In the genomic region with DNA sequence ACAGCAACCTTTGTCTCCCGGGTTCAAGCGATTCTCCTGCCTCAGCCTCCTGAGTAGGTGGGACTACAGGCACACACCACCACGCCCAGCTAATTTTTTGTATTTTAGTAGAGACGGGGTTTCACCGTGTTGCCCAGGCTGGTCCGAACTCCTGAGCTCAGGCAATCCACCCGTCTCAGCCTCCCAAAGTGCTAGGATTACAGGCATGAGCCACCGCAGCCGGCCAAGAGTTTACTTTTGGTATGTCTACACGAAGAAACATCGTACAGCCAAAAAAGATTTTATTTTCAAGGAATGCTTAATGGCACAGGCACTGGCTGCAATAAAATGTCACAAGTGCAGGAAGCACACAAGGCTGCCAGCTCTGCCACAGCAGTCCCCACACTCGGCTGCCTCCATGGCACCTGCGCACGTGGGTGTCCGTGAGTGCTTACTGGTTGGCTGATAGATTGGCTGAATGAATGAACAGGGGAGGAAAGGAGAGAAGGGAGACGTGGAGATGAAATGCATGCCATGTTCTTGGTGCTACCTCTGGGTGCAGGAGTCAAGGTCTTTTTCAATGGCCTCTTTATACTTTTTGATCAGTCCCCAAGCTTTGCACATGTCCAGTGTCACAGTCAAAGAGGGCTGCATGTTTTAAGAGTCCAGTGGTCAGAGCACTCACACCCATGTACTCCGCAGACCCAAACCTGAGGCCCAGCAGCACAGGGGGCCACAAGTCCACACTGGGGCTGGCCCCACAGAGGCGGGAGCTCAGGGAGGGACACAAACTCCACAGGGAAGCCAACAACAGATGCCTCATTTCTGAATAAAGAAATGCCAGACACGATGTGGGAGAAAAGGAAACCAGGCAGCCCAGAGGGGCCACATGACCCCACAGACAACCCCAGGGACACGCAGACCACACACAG, we compare ENCODE assay signal across 17 cellular contexts.
DNase-seq lines count a peak whose midpoint lies in the region; ATAC-seq and TF ChIP-seq lines count a peak whose summit lies in the region.
"Had no signal": no experiment of that assay in that cellular context is flagged by ENCODE, and none has a peak within 500 bp of the region (broad histone marks: within the 10 kb centered on the region; RNA-seq: fewer than 3 reads in every experiment).

No MANE protein-coding gene starts in this region.

- H3K9me3 Mint-ChIP-seq in CD4-positive, alpha-beta memory T cell, result peaks cover 0 to 14% (median 3%) of the 10 kb centered on the region in 8 donors

- ATAC-seq in SK-N-SH treated with all-trans-retinoic acid at 6 μM for 48 hours (no peak), psoas muscle (no peak)

- peaks cover 25 to 49% (median 40%) of the 10 kb centered on the region in 4 donors for H3K4me1 Mint-ChIP-seq in CD4-positive, alpha-beta memory T cell

- no peak overlapping the region for H3K4me3 ChIP-seq in SK-N-SH (ENCODE audit: low read depth in 2 of 2, low read length in 1 of 2)
- H3K4me3 ChIP-seq in OCI-LY1 (ENCODE audit: low read depth, low read length, poor library complexity, severe bottlenecking), result no peak overlapping the region
- no peak overlapping the region for H3K4me3 ChIP-seq in psoas muscle
- H3K4me3 ChIP-seq in CD4-positive, alpha-beta memory T cell (ENCODE audit: low read length in 2 of 2), result no peak overlapping the region
- H3K4me3 ChIP-seq: PC-9 had no signal

- CTCF ChIA-PET in SK-N-SH (lab: Yijun Ruan, JAX), result no interaction called here
- CTCF ChIA-PET in CD4-positive, alpha-beta memory T cell (lab: Charles Lee; ENCODE audit: partially characterized antibody), result no interaction called here

- no peaks in the 10 kb centered on the region for H3K36me3 ChIP-seq in SK-N-SH (replicated peaks in 1 of 2; ENCODE audit: control insufficient read depth in 1 of 2, insufficient read depth in 2 of 2, low read length in 1 of 2)
- peaks cover 28% of the 10 kb centered on the region for H3K36me3 ChIP-seq in OCI-LY1 (ENCODE audit: insufficient read depth, low read length)
- no peaks in the 10 kb centered on the region for H3K36me3 ChIP-seq in psoas muscle (ENCODE audit: insufficient read depth in 1 of 2, low read depth in 1 of 2)
- no peaks in the 10 kb centered on the region for H3K36me3 ChIP-seq in CD4-positive, alpha-beta memory T cell (ENCODE audit: insufficient read depth, low read length)

- H3K27ac ChIP-seq in SK-N-SH (ENCODE audit: low read depth in 2 of 2, low read length in 1 of 2) (no peak overlapping the region), OCI-LY1 (ENCODE audit: low read depth, low read length, poor library complexity, severe bottlenecking) (peak overlapping the region; percentile 54), psoas muscle (no peak overlapping the region)
- H3K27ac ChIP-seq in CD4-positive, alpha-beta memory T cell (ENCODE audit: low read depth, low read length), result no peak overlapping the region
- H3K27ac ChIP-seq: 22Rv1, parathyroid adenoma, PC-9 had no signal

- H3K9me2 ChIP-seq in SK-N-SH (no peaks in the 10 kb centered on the region), OCI-LY1 (ENCODE audit: low read depth, low read length) (no peaks in the 10 kb centered on the region)

- peak; percentile 16 for DNase-seq in SK-N-SH
- DNase-seq in islet precursor cell, result peak; percentile 40
- DNase-seq in psoas muscle, result peak; percentile 7 to 29
- no peak for DNase-seq in hypothalamus (lab: John Stamatoyannopoulos, UW)
- DNase-seq in DMS53 treated with DMSO at 0.1 percent for 48 hours (lab: John Stamatoyannopoulos, UW; ENCODE audit: unreplicated experiment), result no peak
- no peak for DNase-seq in CD4-positive, alpha-beta memory T cell
- DNase-seq: DMS79; Kasumi-1; NCI-H748 treated with DMSO at 0.1 percent for 48 hours; PC-9; small intestine; stimulated activated CD8-positive, alpha-beta memory T cell treated with anti-CD3 and anti-CD28 coated beads, Interleukin-4, amount 100 ng/mL, for 48 hours had no signal

- H3K9me3 ChIP-seq in SK-N-SH, result no peaks in the 10 kb centered on the region
- peaks cover 5% of the 10 kb centered on the region; the same call in 1 of the 2 replicates for H3K9me3 ChIP-seq in OCI-LY1 (ENCODE audit: low read length)
- no peaks in the 10 kb centered on the region for H3K9me3 ChIP-seq in psoas muscle
- no peaks in the 10 kb centered on the region for H3K9me3 ChIP-seq in CD4-positive, alpha-beta memory T cell (ENCODE audit: control insufficient read depth in 1 of 2, low read length in 2 of 2)

- H2AFZ ChIP-seq in SK-N-SH (ENCODE audit: low read depth) (no peak overlapping the region), OCI-LY1 (ENCODE audit: low read length) (no peak overlapping the region)
- H2AFZ ChIP-seq: parathyroid adenoma, PC-9 had no signal

- TF ChIP-seq RAD21 in SK-N-SH (IDR thresholded peaks at IDR 0.05; ENCODE audit: low read length), result no peak

- H3F3A ChIP-seq in SK-N-SH (replicated peaks; ENCODE audit: insufficient read depth) (no peaks in the 10 kb centered on the region), OCI-LY1 (ENCODE audit: insufficient read depth, low read length) (no peaks in the 10 kb centered on the region)

- POLR2A ChIA-PET in SK-N-SH (lab: Yijun Ruan, JAX), result no interaction called here
- POLR2A ChIA-PET in CD4-positive, alpha-beta memory T cell (lab: Charles Lee; ENCODE audit: partially characterized antibody), result no interaction called here

- H3K27me3 Mint-ChIP-seq in CD4-positive, alpha-beta memory T cell, result no peaks in the 10 kb centered on the region

- no peaks in the 10 kb centered on the region for H4K20me1 ChIP-seq in SK-N-SH (ENCODE audit: insufficient read depth)
- H4K20me1 ChIP-seq in OCI-LY1 (ENCODE audit: insufficient read depth, low read length), result no peaks in the 10 kb centered on the region

- peaks cover under 1 to 7% of the 10 kb centered on the region in 2 donors for H3K36me3 Mint-ChIP-seq in CD4-positive, alpha-beta memory T cell

- TF ChIP-seq EP300 in SK-N-SH (IDR thresholded peaks at IDR 0.05; ENCODE audit: borderline replicate concordance in 1 of 2, low read depth in 1 of 2, low read length in 1 of 2), result no peak

- no peaks in the 10 kb centered on the region for H3K79me2 ChIP-seq in SK-N-SH (ENCODE audit: insufficient read depth)
- peaks cover 4% of the 10 kb centered on the region; the same call in 1 of the 2 replicates for H3K79me2 ChIP-seq in OCI-LY1 (ENCODE audit: insufficient read depth, low read length)
- H3K79me2 ChIP-seq: parathyroid adenoma had no signal

- WGBS in SK-N-SH (ENCODE audit: low lambda C conversion rate), result 95% methylated on average over 20 of the region's 20 CpGs
- WGBS in psoas muscle, 3 donors, result 84 to 90% (median 88%) methylated on average over 20 of the region's 20 CpGs

- H3K4me1 ChIP-seq in SK-N-SH (ENCODE audit: control insufficient read depth in 1 of 2, insufficient read depth in 2 of 2, low read depth in 1 of 2, low read length in 1 of 2) (peaks cover 13 to 24% of the 10 kb centered on the region in 2 experiments; a peak in 3 of 4 replicates), OCI-LY1 (ENCODE audit: insufficient read depth, low read length, severe bottlenecking) (peaks cover 61% of the 10 kb centered on the region), psoas muscle (no peaks in the 10 kb centered on the region)
- H3K4me1 ChIP-seq in CD4-positive, alpha-beta memory T cell (ENCODE audit: insufficient read depth, low read length), result peaks cover 27% of the 10 kb centered on the region
- H3K4me1 ChIP-seq: parathyroid adenoma had no signal

- H3K27ac Mint-ChIP-seq in CD4-positive, alpha-beta memory T cell, result peak overlapping the region in 1 of 7 donors; percentile 77
- H3K27ac Mint-ChIP-seq: activated T-helper 2 cell treated with anti-CD3 and anti-CD28 coated beads, Interferon-gamma antibody, Interleukin-2, Interleukin-4, amounts not matched to agents 10 μg/mL and 5 μg/mL and 100 μg/mL, durations not matched to agents 14 hours and 24 hours and 36 hours had no signal

- H3K4me2 ChIP-seq in SK-N-SH, result no peak overlapping the region
- peak overlapping the region; percentile 24; the same call in 1 of the 2 replicates for H3K4me2 ChIP-seq in OCI-LY1 (ENCODE audit: low read length)
- H3K4me2 ChIP-seq: PC-9 had no signal

- intact Hi-C loops in psoas muscle (cut with DNase I), result no loop called here
- intact Hi-C loops in CD4-positive, alpha-beta memory T cell (cut with micrococcal nuclease), result no loop called here

- no peak overlapping the region for H3K9ac ChIP-seq in SK-N-SH
- H3K9ac ChIP-seq in OCI-LY1 (ENCODE audit: low read length), result no peak overlapping the region
- H3K9ac ChIP-seq: parathyroid adenoma had no signal

- H3K4me3 Mint-ChIP-seq in CD4-positive, alpha-beta memory T cell, result no peak overlapping the region

- H3K27me3 ChIP-seq in SK-N-SH (ENCODE audit: insufficient read depth) (no peaks in the 10 kb centered on the region), OCI-LY1 (ENCODE audit: insufficient read depth, low read length) (no peaks in the 10 kb centered on the region), psoas muscle (ENCODE audit: insufficient read depth in 3 of 3, low read length in 2 of 3) (no peaks in the 10 kb centered on the region)
- H3K27me3 ChIP-seq in CD4-positive, alpha-beta memory T cell (ENCODE audit: insufficient read depth, low read length), result no peaks in the 10 kb centered on the region

- TF ChIP-seq CTCF in SK-N-SH (IDR thresholded peaks at IDR 0.05), result no peak
- no peak for TF ChIP-seq CTCF in OCI-LY1 (IDR thresholded peaks at IDR 0.05; ENCODE audit: low read length)
- no peak for TF ChIP-seq CTCF in psoas muscle (IDR thresholded peaks at IDR 0.05)

TF ChIP-seq in SK-N-SH, 30 proteins besides CTCF, POLR2A, EP300 and RAD21 (continues in another document):
- no peak for TF ChIP-seq JUND (IDR thresholded peaks at IDR 0.05)
- TF ChIP-seq, protein P1, sequence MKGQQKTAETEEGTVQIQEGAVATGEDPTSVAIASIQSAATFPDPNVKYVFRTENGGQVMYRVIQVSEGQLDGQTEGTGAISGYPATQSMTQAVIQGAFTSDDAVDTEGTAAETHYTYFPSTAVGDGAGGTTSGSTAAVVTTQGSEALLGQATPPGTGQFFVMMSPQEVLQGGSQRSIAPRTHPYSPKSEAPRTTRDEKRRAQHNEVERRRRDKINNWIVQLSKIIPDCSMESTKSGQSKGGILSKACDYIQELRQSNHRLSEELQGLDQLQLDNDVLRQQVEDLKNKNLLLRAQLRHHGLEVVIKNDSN (IDR thresholded peaks at IDR 0.05; ENCODE audit: borderline replicate concordance, low read depth), result no peak
- TF ChIP-seq RXRA (IDR thresholded peaks at IDR 0.05; ENCODE audit: borderline replicate concordance, low read depth), result no peak
- no peak for TF ChIP-seq EZH2phosphoT487 (IDR thresholded peaks at IDR 0.05; ENCODE audit: borderline replicate concordance, low read depth)

TF ChIP-seq in SK-N-SH treated with all-trans-retinoic acid at 6 μM for 48 hours, 23 proteins besides CTCF, POLR2A, EP300 and RAD21 (continues in another document):
- TF ChIP-seq ZC3H10 (CRISPR knock-in tag; IDR thresholded peaks at IDR 0.05) (no peak), OSR1 (CRISPR knock-in tag; IDR thresholded peaks at IDR 0.05) (no peak), ZNF8 (CRISPR knock-in tag; IDR thresholded peaks at IDR 0.05) (no peak), BACH2 (CRISPR knock-in tag; IDR thresholded peaks at IDR 0.05; ENCODE audit: borderline replicate concordance) (no peak), GLIS3 (CRISPR knock-in tag; IDR thresholded peaks at IDR 0.05) (no peak)

Comparison
In these comparisons a context has a peak if more than half of its experiments do, and no peak if none do; other contexts are left out.
1. DNase-seq: peak in SK-N-SH (single experiment), islet precursor cell (single experiment) and psoas muscle (2 of 2); none in hypothalamus (0 of 51), DMS53 treated with DMSO at 0.1 percent for 48 hours (single experiment) and CD4-positive, alpha-beta memory T cell (0 of 5).